Comparison of ENCODE assay signal across 17 cellular contexts in the genomic region with DNA sequence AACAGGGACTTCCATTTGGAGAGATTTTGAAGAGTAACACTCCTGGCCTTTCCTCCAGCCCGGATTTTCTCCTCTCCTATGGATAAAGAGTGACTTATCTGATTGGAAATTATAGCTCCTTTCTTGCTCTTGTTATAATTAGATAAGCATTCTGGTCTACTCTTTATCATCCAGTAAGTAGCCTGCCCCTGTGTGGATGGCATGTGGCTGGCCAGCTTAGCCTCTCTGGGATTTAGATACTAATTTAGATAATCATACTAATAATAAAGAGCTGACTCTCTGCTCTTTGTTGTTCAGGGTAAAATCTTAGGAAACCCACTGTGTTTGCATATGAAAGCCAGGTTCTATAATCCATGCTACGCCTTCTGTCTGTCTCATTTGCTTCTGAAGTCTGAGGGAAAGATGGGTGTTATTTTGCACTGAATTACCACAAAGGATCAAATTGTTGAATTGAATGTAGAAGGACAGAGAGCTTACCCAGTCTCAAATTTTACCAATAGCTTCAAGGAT.
"Had no signal": no experiment of that assay in that cellular context is flagged by ENCODE, and none has a peak within 500 bp of the region (broad histone marks: within the 10 kb centered on the region; RNA-seq: fewer than 3 reads in every experiment).

No MANE protein-coding gene starts in this region.

- H3K9me3 ChIP-seq: colonic mucosa, right lobe of liver had no signal

- H3K36me3 ChIP-seq: colonic mucosa, right lobe of liver, spleen, tibial nerve had no signal

- H2AFZ ChIP-seq: hepatocyte had no signal

- H3K4me3 ChIP-seq: colonic mucosa, hepatocyte, right lobe of liver, spleen, tibial nerve had no signal

- H3K79me2 ChIP-seq: hepatocyte had no signal

- H3K4me3 Mint-ChIP-seq: activated naive CD4-positive, alpha-beta T cell treated with anti-CD3 and anti-CD28 coated beads for 36 hours; activated T-helper 17 cell treated with anti-CD3 and anti-CD28 coated beads, Interleukin-2, amount 50 U/mL, for 72 hours; naive B cell; stimulated activated memory B cell treated with anti-CD40 and anti-IgM and Interleukin-4, amounts not matched to agents 10 μg/mL and 1 μg/mL and 100 μg/mL, for 72 hours had no signal

- ATAC-seq: activated T-helper 17 cell treated with anti-CD3 and anti-CD28 coated beads, Interleukin-2, amount 50 U/mL, for 72 hours; right lobe of liver; stimulated activated memory B cell treated with anti-CD40 and anti-IgM and Interleukin-4, amounts not matched to agents 10 μg/mL and 1 μg/mL and 100 μg/mL, for 72 hours had no signal

- H3K27ac ChIP-seq: colonic mucosa, hepatocyte, right lobe of liver, spleen, tibial nerve, VCaP had no signal

- H3K27me3 Mint-ChIP-seq: activated T-helper 17 cell treated with anti-CD3 and anti-CD28 coated beads, Interleukin-2, amount 50 U/mL, for 72 hours; naive B cell; progenitor cell of endocrine pancreas; stimulated activated memory B cell treated with anti-CD40 and anti-IgM and Interleukin-4, amounts not matched to agents 10 μg/mL and 1 μg/mL and 100 μg/mL, for 72 hours had no signal

- H3K36me3 Mint-ChIP-seq: naive B cell had no signal

- DNase-seq: activated CD4-positive, alpha-beta T cell treated with anti-CD3 and anti-CD28 coated beads for 4 hours; activated naive CD4-positive, alpha-beta T cell treated with anti-CD3 and anti-CD28 coated beads for 36 hours; activated T-cell treated with anti-CD3 and anti-CD28 coated beads for 4 hours; colonic mucosa; effector CD8-positive, alpha-beta T cell; naive B cell; nucleus accumbens; right lobe of liver; spleen; stimulated activated CD4-positive, alpha-beta T cell treated with anti-CD3 and anti-CD28 coated beads, Interleukin-1b, Interleukin-23, amount 100 ng/mL, for 48 hours; T-helper 9 cell had no signal

- H3K4me1 Mint-ChIP-seq: activated T-helper 17 cell treated with anti-CD3 and anti-CD28 coated beads, Interleukin-2, amount 50 U/mL, for 72 hours; naive B cell; stimulated activated memory B cell treated with anti-CD40 and anti-IgM and Interleukin-4, amounts not matched to agents 10 μg/mL and 1 μg/mL and 100 μg/mL, for 72 hours had no signal

- H3K27me3 ChIP-seq: colonic mucosa, hepatocyte, right lobe of liver, spleen, tibial nerve had no signal

- H3K4me1 ChIP-seq: colonic mucosa, right lobe of liver, spleen had no signal

- H3K4me2 ChIP-seq: hepatocyte had no signal

- H3K27ac Mint-ChIP-seq: activated naive CD4-positive, alpha-beta T cell treated with anti-CD3 and anti-CD28 coated beads for 36 hours; activated T-helper 17 cell treated with anti-CD3 and anti-CD28 coated beads, Interleukin-2, amount 50 U/mL, for 72 hours; naive B cell; progenitor cell of endocrine pancreas; stimulated activated memory B cell treated with anti-CD40 and anti-IgM and Interleukin-4, amounts not matched to agents 10 μg/mL and 1 μg/mL and 100 μg/mL, for 72 hours had no signal
